Comparison of ENCODE assay signal across 8 cellular contexts in the genomic region with DNA sequence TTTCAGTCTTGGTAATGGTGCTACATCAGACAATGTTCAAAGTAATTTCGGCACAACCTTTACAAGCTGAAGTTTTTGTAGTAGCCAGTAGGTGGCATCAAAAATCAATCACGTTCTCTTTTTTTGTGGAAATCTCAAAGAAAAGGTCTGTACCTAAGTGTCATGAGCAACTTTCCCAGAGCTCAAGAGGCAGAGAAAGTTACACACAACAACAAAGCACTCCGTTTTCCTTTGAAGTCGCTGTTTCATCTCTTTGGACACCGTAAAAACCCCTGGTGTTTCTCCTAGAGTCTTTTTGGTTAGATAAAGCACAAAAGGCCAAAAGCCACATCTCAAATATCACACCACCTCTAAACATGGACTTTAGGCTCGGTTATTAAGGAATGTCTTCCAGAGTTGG.
DNase-seq lines count a peak whose midpoint lies in the region; ATAC-seq, FAIRE-seq and TF ChIP-seq lines count a peak whose summit lies in the region.

No MANE protein-coding gene starts in this region.

- CTCF ChIA-PET in naive thymus-derived CD4-positive, alpha-beta T cell (lab: Charles Lee): interaction anchor here (0.8 to 2.5 kb wide), 6 partner anchors 11 to 494 kb away, joined by 3 to 11 read pairs (median 4); no protein-coding TSS in a partner anchor

- H3K27me3 ChIP-seq in naive thymus-derived CD4-positive, alpha-beta T cell (ENCODE audit: control insufficient read depth in 2 of 2, insufficient read depth in 2 of 2, low read length in 2 of 2): no peaks in the 10 kb centered on the region

- intact Hi-C loops in naive thymus-derived CD4-positive, alpha-beta T cell (cut with micrococcal nuclease): loop anchor here (1.0 to 2.0 kb wide), 3 partner anchors 109 to 367 kb away; no protein-coding TSS in a partner anchor

- H3K4me3 Mint-ChIP-seq in chondrocyte (ENCODE audit: unreplicated experiment): no peak overlapping the region
- no peak overlapping the region for H3K4me3 Mint-ChIP-seq in naive thymus-derived CD4-positive, alpha-beta T cell

- no peak overlapping the region for H3K27ac ChIP-seq in naive thymus-derived CD4-positive, alpha-beta T cell (ENCODE audit: low read depth, low read length)

- POLR2A ChIA-PET in naive thymus-derived CD4-positive, alpha-beta T cell (lab: Charles Lee): no interaction called here

- no peaks in the 10 kb centered on the region for H3K36me3 ChIP-seq in naive thymus-derived CD4-positive, alpha-beta T cell (ENCODE audit: control insufficient read depth in 2 of 3, insufficient read depth in 3 of 3, low read length in 3 of 3)

- no peak overlapping the region for H3K4me3 ChIP-seq in naive thymus-derived CD4-positive, alpha-beta T cell (ENCODE audit: low read length)

- peak; percentile 79 for ATAC-seq in HG03342 (IDR thresholded peaks at IDR 0.05; ENCODE audit: unreplicated experiment)
- peak; percentile 44 for ATAC-seq in naive thymus-derived CD4-positive, alpha-beta T cell

- peak; percentile 85 for TF ChIP-seq CTCF in chondrocyte (IDR thresholded peaks at IDR 0.05)

- H3K9me3 Mint-ChIP-seq in chondrocyte (ENCODE audit: low read depth): no peaks in the 10 kb centered on the region
- H3K9me3 Mint-ChIP-seq in naive thymus-derived CD4-positive, alpha-beta T cell: peaks cover 0 to 6% (median 0%) of the 10 kb centered on the region in 11 donors

- H3K36me3 Mint-ChIP-seq in chondrocyte (ENCODE audit: low read depth): no peaks in the 10 kb centered on the region
- H3K36me3 Mint-ChIP-seq in naive thymus-derived CD4-positive, alpha-beta T cell: peaks cover 0 to 2% (median 0%) of the 10 kb centered on the region in 5 donors

- no peaks in the 10 kb centered on the region for H3K9me3 ChIP-seq in naive thymus-derived CD4-positive, alpha-beta T cell (ENCODE audit: control insufficient read depth in 2 of 3, low read length in 3 of 3)

- no peak overlapping the region for H3K27ac Mint-ChIP-seq in chondrocyte (ENCODE audit: unreplicated experiment)
- peak overlapping the region in 1 of 9 donors; percentile 12 for H3K27ac Mint-ChIP-seq in naive thymus-derived CD4-positive, alpha-beta T cell

- H3K4me1 ChIP-seq in naive thymus-derived CD4-positive, alpha-beta T cell (ENCODE audit: control insufficient read depth in 2 of 2, insufficient read depth in 2 of 2, low read length in 2 of 2): no peaks in the 10 kb centered on the region

- H3K4me1 Mint-ChIP-seq in chondrocyte (ENCODE audit: low read depth): no peaks in the 10 kb centered on the region
- H3K4me1 Mint-ChIP-seq in naive thymus-derived CD4-positive, alpha-beta T cell: no peaks in the 10 kb centered on the region

- H3K27me3 Mint-ChIP-seq in chondrocyte (ENCODE audit: low read depth): peaks cover 11% of the 10 kb centered on the region
- H3K27me3 Mint-ChIP-seq in naive thymus-derived CD4-positive, alpha-beta T cell: peaks cover 0 to 3% (median 0%) of the 10 kb centered on the region in 5 donors

- peak; percentile 84 for FAIRE-seq in GM19239 (lab: Jason Lieb, UNC)

- DNase-seq in DMS114 treated with DMSO at 0.1 percent for 48 hours (lab: John Stamatoyannopoulos, UW; ENCODE audit: unreplicated experiment) (peak; percentile 35), GM19239 (ENCODE audit: insufficient read length, low spot score) (no peak), NCI-H510A (lab: John Stamatoyannopoulos, UW) (peak; percentile 3), chondrocyte (ENCODE audit: low spot score) (no peak), AG08396 (ENCODE audit: low spot score) (no peak)
- peak in 5 of 9 donors; percentile 6 to 27 (median 11) for DNase-seq in naive thymus-derived CD4-positive, alpha-beta T cell
- no peak for DNase-seq in activated CD4-positive, alpha-beta T cell treated with anti-CD3 and anti-CD28 coated beads, Interleukin-2, amount 50 U/mL, for 48 hours

Comparison
In these comparisons a context has a peak if more than half of its experiments do, and no peak if none do; other contexts are left out.
1. DNase-seq: peak in DMS114 treated with DMSO at 0.1 percent for 48 hours (single experiment), NCI-H510A (single experiment) and naive thymus-derived CD4-positive, alpha-beta T cell (5 of 9); none in GM19239 (single experiment), chondrocyte (single experiment), AG08396 (single experiment) and activated CD4-positive, alpha-beta T cell treated with anti-CD3 and anti-CD28 coated beads, Interleukin-2, amount 50 U/mL, for 48 hours (0 of 2).